Comparison of ENCODE assay signal across 1 cellular context in genomic region chr12:33533527-33533926, GRCh38.
TF ChIP-seq lines count a peak whose summit lies in the region.

No MANE protein-coding gene starts in this region.

TF ChIP-seq in HEK293, 187 proteins besides CTCF, POLR2A, EP300 and RAD21 (continued from another document and continues in another):
- no peak for TF ChIP-seq ZBTB49 (tag by site-specific recombination; IDR thresholded peaks at IDR 0.05; ENCODE audit: low read depth)
- TF ChIP-seq ZNF488 (tag by site-specific recombination; IDR thresholded peaks at IDR 0.05): no peak
- no peak for TF ChIP-seq ZNF747 (tag by site-specific recombination; IDR thresholded peaks at IDR 0.05)
- TF ChIP-seq ZNF132 (tag by site-specific recombination; IDR thresholded peaks at IDR 0.05; ENCODE audit: borderline replicate concordance): no peak
- TF ChIP-seq TRIM28 (IDR thresholded peaks at IDR 0.05; ENCODE audit: borderline replicate concordance, low read length): no peak
- TF ChIP-seq ZNF362 (tag by site-specific recombination; IDR thresholded peaks at IDR 0.05): no peak
- TF ChIP-seq ZBTB1 (tag by site-specific recombination; IDR thresholded peaks at IDR 0.05): no peak
- TF ChIP-seq ZNF514 (tag by site-specific recombination; IDR thresholded peaks at IDR 0.05): no peak
- TF ChIP-seq ZNF670 (tag by site-specific recombination; IDR thresholded peaks at IDR 0.05; ENCODE audit: low read depth): no peak
- no peak for TF ChIP-seq ZNF112 (tag by site-specific recombination; IDR thresholded peaks at IDR 0.05)
- TF ChIP-seq ZNF654 (tag by site-specific recombination; IDR thresholded peaks at IDR 0.05; ENCODE audit: low read depth): peak; percentile 11; the same call in 1 of the 2 replicates
- no peak for TF ChIP-seq ZNF664 (tag by site-specific recombination; IDR thresholded peaks at IDR 0.05)
- TF ChIP-seq ZNF335 (tag by site-specific recombination; conservative IDR thresholded peaks at IDR 0.05): no peak
- TF ChIP-seq ZNF513 (tag by site-specific recombination; IDR thresholded peaks at IDR 0.05): no peak
- peak; percentile 58; the same call in 1 of the 2 replicates for TF ChIP-seq ZNF202 (tag by site-specific recombination; IDR thresholded peaks at IDR 0.05; ENCODE audit: borderline replicate concordance)
- peak; percentile 37; the same call in 1 of the 2 replicates for TF ChIP-seq ZNF266 (tag by site-specific recombination; IDR thresholded peaks at IDR 0.05; ENCODE audit: low read depth)
- TF ChIP-seq REST (tag by site-specific recombination; IDR thresholded peaks at IDR 0.05): no peak
- TF ChIP-seq ZNF510 (tag by site-specific recombination; IDR thresholded peaks at IDR 0.05; ENCODE audit: insufficient replicate concordance): no peak
- TF ChIP-seq PRDM2 (tag by site-specific recombination; IDR thresholded peaks at IDR 0.05; ENCODE audit: borderline replicate concordance): no peak
- TF ChIP-seq ZNF521 (tag by site-specific recombination; IDR thresholded peaks at IDR 0.05): no peak
- TF ChIP-seq ZFP3 (tag by site-specific recombination; IDR thresholded peaks at IDR 0.05; ENCODE audit: low read depth): no peak
- TF ChIP-seq ZBTB17 (tag by site-specific recombination; IDR thresholded peaks at IDR 0.05): no peak
- TF ChIP-seq BCL6B (tag by site-specific recombination; IDR thresholded peaks at IDR 0.05): no peak
- 0 out of 2 replicates have a peak, but pooled peaks have one; percentile 19 for TF ChIP-seq OVOL3 (tag by site-specific recombination; IDR thresholded peaks at IDR 0.05)
- TF ChIP-seq ZSCAN16 (tag by site-specific recombination; IDR thresholded peaks at IDR 0.05): no peak
- no peak for TF ChIP-seq ZNF239 (tag by site-specific recombination; IDR thresholded peaks at IDR 0.05)
- no peak for TF ChIP-seq WT1 (tag by site-specific recombination; IDR thresholded peaks at IDR 0.05)
- TF ChIP-seq ZNF571 (tag by site-specific recombination; IDR thresholded peaks at IDR 0.05): no peak
- TF ChIP-seq ZNF174 (tag by site-specific recombination; IDR thresholded peaks at IDR 0.05): no peak
- TF ChIP-seq SP7 (tag by site-specific recombination; IDR thresholded peaks at IDR 0.05): no peak
- TF ChIP-seq ZNF639 (tag by site-specific recombination; IDR thresholded peaks at IDR 0.05): no peak
- TF ChIP-seq ZNF423 (tag by site-specific recombination; IDR thresholded peaks at IDR 0.05): no peak
- TF ChIP-seq IKZF3 (tag by site-specific recombination; IDR thresholded peaks at IDR 0.05): no peak
- TF ChIP-seq ZNF600 (tag by site-specific recombination; IDR thresholded peaks at IDR 0.05): no peak
- no peak for TF ChIP-seq ZNF449 (tag by site-specific recombination; IDR thresholded peaks at IDR 0.05)
- TF ChIP-seq ZNF768 (tag by site-specific recombination; IDR thresholded peaks at IDR 0.05): no peak
- 0 out of 2 replicates have a peak, but pooled peaks have one; percentile 12 for TF ChIP-seq ZNF623 (tag by site-specific recombination; IDR thresholded peaks at IDR 0.05)
- TF ChIP-seq ZNF580 (tag by site-specific recombination; IDR thresholded peaks at IDR 0.05): no peak
